Comparison of ENCODE assay signal across 18 cellular contexts in genomic region chr12:107593713-107594381, GRCh38.
A peak's percentile ranks its signal among the peaks of the same experiment; 100 is the strongest.
DNase-seq lines count a peak whose midpoint lies in the region; ATAC-seq, FAIRE-seq and TF ChIP-seq lines count a peak whose summit lies in the region.
"Had no signal": no experiment of that assay in that cellular context is flagged by ENCODE, and none has a peak within 500 bp of the region (broad histone marks: within the 10 kb centered on the region; RNA-seq: fewer than 3 reads in every experiment).

No MANE protein-coding gene starts in this region.

- BruUV-seq in HepG2 (replicated peaks; lab: Mats Ljungman, UMichigan), result no TSS peak
- BruUV-seq in mammary epithelial cell (replicated peaks; lab: Mats Ljungman, UMichigan), result no TSS peak

- no peaks in the 10 kb centered on the region for H3K36me3 ChIP-seq in HepG2 (replicated peaks in 1 of 2; ENCODE audit: control insufficient read depth in 1 of 2, insufficient read depth in 2 of 2, low read length in 2 of 2)
- no peaks in the 10 kb centered on the region for H3K36me3 ChIP-seq in right lobe of liver
- H3K36me3 ChIP-seq in mammary epithelial cell (ENCODE audit: insufficient read depth, low read length), result no peaks in the 10 kb centered on the region
- H3K36me3 ChIP-seq: brain microvascular endothelial cell had no signal

- no peak for TF ChIP-seq RAD21 in HepG2 (CRISPR knock-in tag; IDR thresholded peaks at IDR 0.05)

- intact Hi-C loops in HepG2 (cut with micrococcal nuclease; ENCODE audit: unreplicated experiment) (no loop called here), right lobe of liver (cut with DNase I) (no loop called here), mammary epithelial cell (cut with micrococcal nuclease) (no loop called here)

- no peak for ATAC-seq in HepG2
- ATAC-seq in right lobe of liver, result no peak
- ATAC-seq in GM19395 (IDR thresholded peaks at IDR 0.05; ENCODE audit: unreplicated experiment), result no peak
- ATAC-seq: sciatic nerve had no signal

- H3K27ac ChIP-seq in HepG2 (ENCODE audit: extremely low read length, insufficient read depth, low read length) (no peak overlapping the region), right lobe of liver (no peak overlapping the region), mammary epithelial cell (ENCODE audit: insufficient read depth, low read depth, low read length) (no peak overlapping the region)
- H3K27ac ChIP-seq: brain microvascular endothelial cell had no signal

- H3K4me3 ChIP-seq in HepG2 (replicated peaks in 1 of 3; ENCODE audit: insufficient read depth in 1 of 3, low read depth in 2 of 3, low read length in 3 of 3) (no peak overlapping the region), right lobe of liver (no peak overlapping the region), mammary epithelial cell (replicated peaks in 1 of 3; ENCODE audit: insufficient read depth in 1 of 3, low read depth in 2 of 3, low read length in 3 of 3) (no peak overlapping the region)

- TF ChIP-seq EP300 in HepG2 (IDR thresholded peaks at IDR 0.05; ENCODE audit: low read depth in 2 of 2, low read length in 2 of 2) (no peak), HepG2 (CRISPR knock-in tag; IDR thresholded peaks at IDR 0.05; ENCODE audit: borderline replicate concordance) (no peak)

- CTCF ChIA-PET in HepG2 (lab: Yijun Ruan, JAX; ENCODE audit: low intra/inter-chr PET ratio, low total read pairs), result no interaction called here
- CTCF ChIA-PET in mammary epithelial cell (lab: Charles Lee; ENCODE audit: low non-redundant PET), result no interaction called here

- H2AFZ ChIP-seq in HepG2 (ENCODE audit: low read length) (no peak overlapping the region), mammary epithelial cell (ENCODE audit: low read depth, low read length) (no peak overlapping the region)

- POLR2A ChIA-PET in HepG2 (lab: Yijun Ruan, JAX), result no interaction called here

- FAIRE-seq in HepG2 (lab: Jason Lieb, UNC) (no peak), urothelium cell line (lab: Jason Lieb, UNC) (no peak)
- FAIRE-seq: GM12892 had no signal

- H3K9ac ChIP-seq in HepG2 (ENCODE audit: insufficient read depth, low read depth, low read length) (no peak overlapping the region), mammary epithelial cell (ENCODE audit: insufficient read depth, low read length) (no peak overlapping the region)

- dilution Hi-C loops in mammary epithelial cell (cut with HindIII; ENCODE audit: low sequenced_read_pairs), result no loop called here

- no peak for DNase-seq in HepG2 (ENCODE audit: low spot score)
- DNase-seq in right lobe of liver, result no peak
- peak; percentile 90 for DNase-seq in HT1080 (ENCODE audit: low read depth)
- peak; percentile 76 for DNase-seq in SK-MEL-5 (ENCODE audit: low read depth, low spot score)
- peak; percentile 50 for DNase-seq in urothelium cell line (ENCODE audit: low spot score)
- DNase-seq in mammary epithelial cell, result no peak
- no peak for DNase-seq in NCI-H524 (lab: John Stamatoyannopoulos, UW)
- DNase-seq: activated CD4-positive, alpha-beta T cell treated with anti-CD3 and anti-CD28 coated beads for 48 hours; activated T-cell treated with anti-CD3 and anti-CD28 coated beads for 4 hours; brain microvascular endothelial cell; DMS79 treated with DMSO at 0.1 percent for 48 hours; effector CD4-positive, alpha-beta T cell; Kasumi-1; NCI-H2081 treated with DMSO at 0.1 percent for 48 hours; stimulated activated CD4-positive, alpha-beta T cell treated with anti-CD3 and anti-CD28 coated beads, Interleukin-2, amount 100 ng/mL, for 24 hours had no signal

- no peak for TF ChIP-seq CTCF in HepG2 (CRISPR knock-in tag; IDR thresholded peaks at IDR 0.05)
- TF ChIP-seq CTCF in right lobe of liver (IDR thresholded peaks at IDR 0.05), result no peak
- no peak for TF ChIP-seq CTCF in mammary epithelial cell (conservative IDR thresholded peaks at IDR 0.05 in 1 of 2, IDR thresholded peaks at IDR 0.05 in 1 of 2; ENCODE audit: extremely low read depth in 1 of 2, insufficient read depth in 1 of 2, low read depth in 1 of 2, low read length in 2 of 2)

- H4K20me1 ChIP-seq in HepG2 (ENCODE audit: insufficient read depth, low read length) (no peaks in the 10 kb centered on the region), mammary epithelial cell (ENCODE audit: insufficient read depth, low read length) (no peaks in the 10 kb centered on the region)

- H3K4me2 ChIP-seq in HepG2 (ENCODE audit: low read depth, low read length) (no peak overlapping the region), mammary epithelial cell (ENCODE audit: insufficient read depth, low read depth, low read length) (no peak overlapping the region)

- 56% methylated on average over 7 of the region's 7 CpGs for WGBS in HepG2 (ENCODE audit: low lambda C conversion rate)
- 61% methylated on average over 6 of the region's 7 CpGs for WGBS in right lobe of liver (ENCODE audit: insufficient coverage, low coverage, low lambda C conversion rate, missing lambda C conversion rate)
- WGBS in mammary epithelial cell (ENCODE audit: low coverage, missing lambda C conversion rate), result 89% methylated on average over 5 of the region's 7 CpGs

- in situ Hi-C loops in HepG2 (cut with HindIII; ENCODE audit: extremely low pct_ligation_motif_present, low pct_unique_long_range_greater_than_20kb), result no loop called here
- in situ Hi-C loops in SK-MEL-5 (cut with HindIII; ENCODE audit: low pct_unique_long_range_greater_than_20kb, low sequenced_read_pairs), result no loop called here
- in situ Hi-C loops in mammary epithelial cell (cut with MboI; ENCODE audit: low sequenced_read_pairs in 2 of 2), result no loop called here

- no peaks in the 10 kb centered on the region for H3K27me3 ChIP-seq in HepG2 (ENCODE audit: control insufficient read depth in 1 of 2, insufficient read depth in 2 of 2, low read length in 2 of 2)
- H3K27me3 ChIP-seq in right lobe of liver, result no peaks in the 10 kb centered on the region
- no peaks in the 10 kb centered on the region for H3K27me3 ChIP-seq in mammary epithelial cell (ENCODE audit: insufficient read depth, low read length)
- H3K27me3 ChIP-seq: brain microvascular endothelial cell had no signal

- H3K9me3 ChIP-seq in HepG2 (ENCODE audit: low read length), result no peaks in the 10 kb centered on the region
- no peaks in the 10 kb centered on the region for H3K9me3 ChIP-seq in right lobe of liver
- no peaks in the 10 kb centered on the region for H3K9me3 ChIP-seq in mammary epithelial cell (replicated peaks; ENCODE audit: insufficient read depth, low read length)

- TF ChIP-seq POLR2A in HepG2 (IDR thresholded peaks at IDR 0.05; ENCODE audit: insufficient read depth in 1 of 2, low read depth in 2 of 2, low read length in 2 of 2) (no peak), right lobe of liver (IDR thresholded peaks at IDR 0.05) (no peak)

- H3K79me2 ChIP-seq in HepG2 (ENCODE audit: insufficient read depth, low read length) (no peaks in the 10 kb centered on the region), mammary epithelial cell (ENCODE audit: insufficient read depth, low read length) (no peaks in the 10 kb centered on the region)

- H3K4me1 ChIP-seq in HepG2 (ENCODE audit: insufficient read depth, low read length) (no peaks in the 10 kb centered on the region), right lobe of liver (no peaks in the 10 kb centered on the region), mammary epithelial cell (ENCODE audit: insufficient read depth, low read length) (no peaks in the 10 kb centered on the region)

TF ChIP-seq in HepG2, 621 proteins besides CTCF, POLR2A, EP300 and RAD21:
- TF ChIP-seq ZNF143 (CRISPR knock-in tag; IDR thresholded peaks at IDR 0.05), result peak; percentile 69
- peak; percentile 84 for TF ChIP-seq MAFF (IDR thresholded peaks at IDR 0.05; ENCODE audit: low read depth, low read length)
- no peak for TF ChIP-seq ELF1 (CRISPR knock-in tag; IDR thresholded peaks at IDR 0.05)
- TF ChIP-seq SETDB1 (CRISPR knock-in tag; IDR thresholded peaks at IDR 0.05; ENCODE audit: borderline replicate concordance), result no peak
- TF ChIP-seq CREB3 (CRISPR knock-in tag; IDR thresholded peaks at IDR 0.05), result no peak
- TF ChIP-seq THAP11 (CRISPR knock-in tag; IDR thresholded peaks at IDR 0.05), result peak; percentile 50; the same call in 1 of the 2 replicates
- TF ChIP-seq NFYB (CRISPR knock-in tag; IDR thresholded peaks at IDR 0.05), result peak; percentile 70
- peak; percentile 60 for TF ChIP-seq NFYC (CRISPR knock-in tag; IDR thresholded peaks at IDR 0.05)
- peak; percentile 76 to 84 for TF ChIP-seq MAFK (conservative IDR thresholded peaks at IDR 0.05 in 1 of 2, IDR thresholded peaks at IDR 0.05 in 1 of 2; ENCODE audit: low read length in 2 of 2)

Comparison
In these comparisons a context has a peak if more than half of its experiments do, and no peak if none do; other contexts are left out.
1. DNase-seq: peak in HT1080 (single experiment), SK-MEL-5 (single experiment) and urothelium cell line (single experiment); none in HepG2 (single experiment), right lobe of liver (0 of 3), mammary epithelial cell (single experiment) and NCI-H524 (0 of 2).